ENCODE assay signal across 8 cellular contexts in genomic region chr7:102463841-102464576, GRCh38. TPM values are rescaled to one million over a fixed set of nuclear protein-coding genes. Genes with fewer than 3 reads are reported as not detected.
DNase-seq lines count a peak whose midpoint lies in the region; ATAC-seq, FAIRE-seq and TF ChIP-seq lines count a peak whose summit lies in the region.

No MANE protein-coding gene starts in this region.

- H3K36me3 Mint-ChIP-seq in astrocyte (ENCODE audit: low read depth, unreplicated experiment): no peaks in the 10 kb centered on the region
- peaks cover 17 to 27% of the 10 kb centered on the region in 2 donors for H3K36me3 Mint-ChIP-seq in stimulated activated naive B cell treated with anti-CD40 and anti-IgM and Interleukin-4, amounts not matched to agents 10 μg/mL and 1 μg/mL and 100 μg/mL, for 72 hours

- H3K36me3 ChIP-seq in DND-41 (ENCODE audit: insufficient read depth, low read length): peaks cover 22% of the 10 kb centered on the region
- peaks cover 11% of the 10 kb centered on the region for H3K36me3 ChIP-seq in HUES64 (ENCODE audit: insufficient read depth, low read length)
- no peaks in the 10 kb centered on the region for H3K36me3 ChIP-seq in astrocyte (ENCODE audit: insufficient read depth, low read length)

- WGBS in HUES64: 18% methylated on average over 23 of the region's 24 CpGs

- ATAC-seq in DND-41 (ENCODE audit: insufficient read depth, low read depth) (peak; percentile 13), HG03039 (IDR thresholded peaks at IDR 0.05; ENCODE audit: unreplicated experiment) (no peak)
- ATAC-seq in stimulated activated naive B cell treated with anti-CD40 and anti-IgM and Interleukin-4, amounts not matched to agents 10 μg/mL and 1 μg/mL and 100 μg/mL, for 72 hours (replicated peaks): peak in 1 of 2 donors; percentile 3

- H3K9me3 Mint-ChIP-seq in astrocyte (ENCODE audit: unreplicated experiment): no peaks in the 10 kb centered on the region
- no peaks in the 10 kb centered on the region for H3K9me3 Mint-ChIP-seq in stimulated activated naive B cell treated with anti-CD40 and anti-IgM and Interleukin-4, amounts not matched to agents 10 μg/mL and 1 μg/mL and 100 μg/mL, for 72 hours

- H3K27me3 ChIP-seq in DND-41 (ENCODE audit: insufficient read depth, low read length, poor library complexity): no peaks in the 10 kb centered on the region
- no peaks in the 10 kb centered on the region for H3K27me3 ChIP-seq in HUES64 (ENCODE audit: insufficient read depth, low read length)
- no peaks in the 10 kb centered on the region for H3K27me3 ChIP-seq in astrocyte (ENCODE audit: insufficient read depth, low read length)

- H3K4me2 ChIP-seq in DND-41 (ENCODE audit: insufficient read depth, low read length) (peak overlapping the region; percentile 67), astrocyte (ENCODE audit: low read length) (peak overlapping the region; percentile 87)

- no peak for FAIRE-seq in astrocyte (lab: Jason Lieb, UNC)

- H3K9me3 ChIP-seq in DND-41 (ENCODE audit: insufficient read depth, low read length, severe bottlenecking) (no peaks in the 10 kb centered on the region), HUES64 (ENCODE audit: insufficient read depth, low read depth, low read length) (no peaks in the 10 kb centered on the region), astrocyte (ENCODE audit: insufficient read depth, low read depth, low read length) (no peaks in the 10 kb centered on the region)

- H3K4me3 ChIP-seq in DND-41 (ENCODE audit: low read depth in 1 of 2, low read length in 2 of 2) (peak overlapping the region; percentile 84 to 97; a peak in 3 of 4 replicates), HUES64 (ENCODE audit: low read length) (peak overlapping the region; percentile 99), astrocyte (ENCODE audit: insufficient read depth, low read depth, low read length) (peak overlapping the region; percentile 98)

- H3K9ac ChIP-seq in DND-41 (ENCODE audit: low read depth, low read length) (peak overlapping the region; percentile 94), HUES64 (ENCODE audit: low read depth, low read length) (peak overlapping the region; percentile 94), astrocyte (ENCODE audit: low read length) (peak overlapping the region; percentile 96)

- DNase-seq in DND-41 (no peak), astrocyte (ENCODE audit: low read depth) (no peak), iPS-NIHi7 (ENCODE audit: extremely low spot score) (peak; percentile 46), NCI-H774 (lab: John Stamatoyannopoulos, UW) (no peak)
- no peak for DNase-seq in stimulated activated naive B cell treated with anti-CD40 and anti-IgM and Interleukin-4, amounts not matched to agents 10 μg/mL and 1 μg/mL and 100 μg/mL, for 72 hours
- no peak for DNase-seq in stimulated activated CD4-positive, alpha-beta T cell treated with anti-CD3 and anti-CD28 coated beads, Interleukin-2, amount 100 ng/mL, for 48 hours

- H3K27ac ChIP-seq in DND-41 (ENCODE audit: low read length): peak overlapping the region; percentile 86
- peak overlapping the region; percentile 77 for H3K27ac ChIP-seq in HUES64 (ENCODE audit: low read depth, low read length)
- peak overlapping the region; percentile 65 for H3K27ac ChIP-seq in astrocyte (ENCODE audit: low read depth, low read length)

- peaks cover 4% of the 10 kb centered on the region for H3K4me1 Mint-ChIP-seq in astrocyte (ENCODE audit: low read depth, unreplicated experiment)
- H3K4me1 Mint-ChIP-seq in stimulated activated naive B cell treated with anti-CD40 and anti-IgM and Interleukin-4, amounts not matched to agents 10 μg/mL and 1 μg/mL and 100 μg/mL, for 72 hours: peaks cover 33 to 53% of the 10 kb centered on the region in 2 donors

- TF ChIP-seq CTCF in DND-41 (IDR thresholded peaks at IDR 0.05; ENCODE audit: borderline replicate concordance, extremely low read depth, low read length, poor library complexity, severe bottlenecking) (no peak), astrocyte (IDR thresholded peaks at IDR 0.05; ENCODE audit: insufficient read depth, low read depth, low read length) (no peak)

- H3K4me1 ChIP-seq in DND-41 (ENCODE audit: insufficient read depth, low read length) (peaks cover 28% of the 10 kb centered on the region), HUES64 (ENCODE audit: insufficient read depth, low read length) (no peaks in the 10 kb centered on the region), astrocyte (ENCODE audit: insufficient read depth, low read length) (peaks cover 12% of the 10 kb centered on the region)

- peak overlapping the region; percentile 99 for H3K4me3 Mint-ChIP-seq in astrocyte (ENCODE audit: unreplicated experiment)
- peak overlapping the region; percentile 93 to 94 for H3K4me3 Mint-ChIP-seq in stimulated activated naive B cell treated with anti-CD40 and anti-IgM and Interleukin-4, amounts not matched to agents 10 μg/mL and 1 μg/mL and 100 μg/mL, for 72 hours

- H3K79me2 ChIP-seq in DND-41 (ENCODE audit: insufficient read depth, low read length) (peaks cover 50% of the 10 kb centered on the region), astrocyte (ENCODE audit: insufficient read depth, low read length) (peaks cover 43% of the 10 kb centered on the region)

- H4K20me1 ChIP-seq in DND-41 (ENCODE audit: insufficient read depth, low read length) (peaks cover 10% of the 10 kb centered on the region), astrocyte (ENCODE audit: insufficient read depth, low read length) (peaks cover 30% of the 10 kb centered on the region)

- H2AFZ ChIP-seq in DND-41 (ENCODE audit: low read depth, low read length) (peak overlapping the region; percentile 99), astrocyte (ENCODE audit: low read depth, low read length) (peak overlapping the region; percentile 100)

- no peaks in the 10 kb centered on the region for H3K27me3 Mint-ChIP-seq in astrocyte (ENCODE audit: low read depth, unreplicated experiment)
- no peaks in the 10 kb centered on the region for H3K27me3 Mint-ChIP-seq in stimulated activated naive B cell treated with anti-CD40 and anti-IgM and Interleukin-4, amounts not matched to agents 10 μg/mL and 1 μg/mL and 100 μg/mL, for 72 hours

- H3K27ac Mint-ChIP-seq in astrocyte (ENCODE audit: unreplicated experiment): peak overlapping the region; percentile 83
- H3K27ac Mint-ChIP-seq in stimulated activated naive B cell treated with anti-CD40 and anti-IgM and Interleukin-4, amounts not matched to agents 10 μg/mL and 1 μg/mL and 100 μg/mL, for 72 hours: peak overlapping the region; percentile 91

RNA-seq across cellular contexts. Expression of gene ALKBH4, which starts 0.7 kb away (rescaled TPM):
- 11.6 TPM for polyA plus RNA-seq in HUES64 (2013, experiment 1 of 2)
- polyA plus RNA-seq in HUES64 (2013, experiment 2 of 2): 11.7 TPM
- total RNA-seq in astrocyte: 8.7 and 12.4 TPM in 2 replicates

RNA-seq across cellular contexts. Expression of gene LRWD1, which starts 0.8 kb away (rescaled TPM):
- polyA plus RNA-seq in HUES64 (2013, experiment 1 of 2): 23.4 TPM
- polyA plus RNA-seq in HUES64 (2013, experiment 2 of 2): 19.7 TPM
- total RNA-seq in astrocyte: 26.2 and 28.5 TPM in 2 replicates

RNA-seq across cellular contexts. Expression of gene POLR2J, which starts 14.7 kb away (rescaled TPM):
- polyA plus RNA-seq in HUES64 (2013, experiment 1 of 2): 66.3 TPM
- polyA plus RNA-seq in HUES64 (2013, experiment 2 of 2): 74.0 TPM
- total RNA-seq in astrocyte: 36.9 and 41.4 TPM in 2 replicates

RNA-seq across cellular contexts. Expression of gene ORAI2, which starts 30.6 kb away (rescaled TPM):
- polyA plus RNA-seq in HUES64 (2013, experiment 1 of 2): 16.3 TPM
- polyA plus RNA-seq in HUES64 (2013, experiment 2 of 2): 20.5 TPM
- 57.6 and 64.4 TPM in 2 replicates for total RNA-seq in astrocyte

RNA-seq across cellular contexts. Expression of gene RASA4B, which starts 53.6 kb away (rescaled TPM):
- 3.5 TPM for polyA plus RNA-seq in HUES64 (2013, experiment 1 of 2)
- 4.5 TPM for polyA plus RNA-seq in HUES64 (2013, experiment 2 of 2)
- 1.1 and 1.7 TPM in 2 replicates for total RNA-seq in astrocyte
